Comparison of ENCODE assay signal across 24 cellular contexts in genomic region chr21:39972976-39973375, GRCh38.
"Had no signal": no experiment of that assay in that cellular context is flagged by ENCODE, and none has a peak within 500 bp of the region (broad histone marks: within the 10 kb centered on the region; RNA-seq: fewer than 3 reads in every experiment).

No MANE protein-coding gene starts in this region.

- H3K4me3 ChIP-seq: esophagus squamous epithelium, gastroesophageal sphincter had no signal

- H3K36me3 ChIP-seq: esophagus squamous epithelium, gastroesophageal sphincter had no signal

- ATAC-seq: activated CD4-positive, alpha-beta T cell treated with anti-CD3 and anti-CD28 coated beads for 36 hours; activated CD8-positive, alpha-beta T cell treated with anti-CD3 and anti-CD28 coated beads, Interleukin-2, amount 10 ng/mL, durations not matched to agents 7 days and 5 days; activated naive CD4-positive, alpha-beta T cell treated with anti-CD3 and anti-CD28 coated beads, Interleukin-2, amount 50 U/mL, for 72 hours; activated T-cell treated with anti-CD3 and anti-CD28 coated beads, Interleukin-2, amount 50 U/mL, for 72 hours; effector memory CD8-positive, alpha-beta T cell; gastroesophageal sphincter had no signal

- H3K27me3 ChIP-seq: gastroesophageal sphincter had no signal

- DNase-seq: activated CD4-positive, alpha-beta memory T cell treated with anti-CD3 and anti-CD28 coated beads for 36 hours; activated CD4-positive, alpha-beta T cell treated with anti-CD3 and anti-CD28 coated beads for 36 hours; activated CD4-positive, alpha-beta T cell treated with anti-CD3 and anti-CD28 coated beads, Interleukin-2, amount 10 ng/mL, durations not matched to agents 24 days and 14 days; activated CD4-positive, CD25-positive, alpha-beta regulatory T cell; activated CD4-positive, CD25-positive, alpha-beta regulatory T cell treated with anti-CD3 and anti-CD28 coated beads, Interleukin-2, amount 50 U/mL, for 72 hours; activated CD8-positive, alpha-beta memory T cell treated with anti-CD3 and anti-CD28 coated beads, Interleukin-2, amount 50 U/mL, for 48 hours; activated CD8-positive, alpha-beta T cell treated with anti-CD3 and anti-CD28 coated beads, Interleukin-2, amount 10 ng/mL, durations not matched to agents 7 days and 5 days; activated gamma-delta T cell; activated naive CD4-positive, alpha-beta T cell; activated naive CD4-positive, alpha-beta T cell treated with anti-CD3 and anti-CD28 coated beads, Interleukin-2, amount 10 ng/mL, durations not matched to agents 7 days and 5 days; activated naive CD8-positive, alpha-beta T cell treated with anti-CD3 and anti-CD28 coated beads, Interleukin-2, amount 10 ng/mL, durations not matched to agents 7 days and 5 days; activated T-cell treated with anti-CD3 and anti-CD28 coated beads for 4 hours; activated T-cell treated with anti-CD3 and anti-CD28 coated beads, Interleukin-2, amount 50 U/mL, for 24 hours; activated T-cell treated with anti-CD3 and anti-CD28 coated beads, Interleukin-2, amount 50 U/mL, for 72 hours; caudate nucleus; cortex of kidney; dermis blood vessel endothelial cell; effector CD4-positive, alpha-beta T cell; effector memory CD8-positive, alpha-beta T cell; esophagus squamous epithelium; foreskin melanocyte; T-helper 2 cell had no signal

- H3K9me3 ChIP-seq: gastroesophageal sphincter had no signal

- H3K27me3 Mint-ChIP-seq: activated CD4-positive, alpha-beta T cell treated with anti-CD3 and anti-CD28 coated beads, Interleukin-2, amount 10 ng/mL, durations not matched to agents 24 days and 14 days; activated naive CD4-positive, alpha-beta T cell treated with anti-CD3 and anti-CD28 coated beads, Interleukin-2, amount 10 ng/mL, durations not matched to agents 7 days and 5 days; activated naive CD8-positive, alpha-beta T cell treated with anti-CD3 and anti-CD28 coated beads, Interleukin-2, amount 10 ng/mL, durations not matched to agents 7 days and 5 days had no signal

- H3K27ac Mint-ChIP-seq: activated CD4-positive, alpha-beta memory T cell treated with anti-CD3 and anti-CD28 coated beads for 36 hours; activated CD4-positive, alpha-beta T cell treated with anti-CD3 and anti-CD28 coated beads for 36 hours; activated CD4-positive, alpha-beta T cell treated with anti-CD3 and anti-CD28 coated beads, Interleukin-2, amount 10 ng/mL, durations not matched to agents 24 days and 14 days; activated CD8-positive, alpha-beta T cell treated with anti-CD3 and anti-CD28 coated beads, Interleukin-2, amount 10 ng/mL, durations not matched to agents 7 days and 5 days; activated naive CD4-positive, alpha-beta T cell treated with anti-CD3 and anti-CD28 coated beads, Interleukin-2, amount 10 ng/mL, durations not matched to agents 7 days and 5 days; activated naive CD4-positive, alpha-beta T cell treated with anti-CD3 and anti-CD28 coated beads, Interleukin-2, amount 50 U/mL, for 72 hours; activated naive CD8-positive, alpha-beta T cell treated with anti-CD3 and anti-CD28 coated beads, Interleukin-2, amount 10 ng/mL, durations not matched to agents 7 days and 5 days; activated T-cell treated with anti-CD3 and anti-CD28 coated beads, Interleukin-2, amount 50 U/mL, for 24 hours; activated T-cell treated with anti-CD3 and anti-CD28 coated beads, Interleukin-2, amount 50 U/mL, for 72 hours; effector memory CD8-positive, alpha-beta T cell had no signal

- H3K4me1 ChIP-seq: esophagus squamous epithelium had no signal

- H3K4me3 Mint-ChIP-seq: activated CD4-positive, alpha-beta memory T cell treated with anti-CD3 and anti-CD28 coated beads for 36 hours; activated CD4-positive, alpha-beta T cell treated with anti-CD3 and anti-CD28 coated beads for 36 hours; activated CD4-positive, alpha-beta T cell treated with anti-CD3 and anti-CD28 coated beads, Interleukin-2, amount 10 ng/mL, durations not matched to agents 24 days and 14 days; activated CD8-positive, alpha-beta T cell treated with anti-CD3 and anti-CD28 coated beads, Interleukin-2, amount 10 ng/mL, durations not matched to agents 7 days and 5 days; activated naive CD4-positive, alpha-beta T cell treated with anti-CD3 and anti-CD28 coated beads, Interleukin-2, amount 10 ng/mL, durations not matched to agents 7 days and 5 days; activated naive CD8-positive, alpha-beta T cell treated with anti-CD3 and anti-CD28 coated beads, Interleukin-2, amount 10 ng/mL, durations not matched to agents 7 days and 5 days; activated T-cell treated with anti-CD3 and anti-CD28 coated beads, Interleukin-2, amount 50 U/mL, for 24 hours; activated T-cell treated with anti-CD3 and anti-CD28 coated beads, Interleukin-2, amount 50 U/mL, for 72 hours; effector memory CD8-positive, alpha-beta T cell had no signal

- H3K36me3 Mint-ChIP-seq: activated CD4-positive, alpha-beta memory T cell treated with anti-CD3 and anti-CD28 coated beads for 36 hours; activated naive CD4-positive, alpha-beta T cell treated with anti-CD3 and anti-CD28 coated beads, Interleukin-2, amount 10 ng/mL, durations not matched to agents 7 days and 5 days; activated naive CD4-positive, alpha-beta T cell treated with anti-CD3 and anti-CD28 coated beads, Interleukin-2, amount 50 U/mL, for 72 hours; activated naive CD8-positive, alpha-beta T cell treated with anti-CD3 and anti-CD28 coated beads, Interleukin-2, amount 10 ng/mL, durations not matched to agents 7 days and 5 days had no signal

- H3K4me1 Mint-ChIP-seq: activated CD4-positive, alpha-beta T cell treated with anti-CD3 and anti-CD28 coated beads for 36 hours; activated CD4-positive, alpha-beta T cell treated with anti-CD3 and anti-CD28 coated beads, Interleukin-2, amount 10 ng/mL, durations not matched to agents 24 days and 14 days; activated naive CD4-positive, alpha-beta T cell treated with anti-CD3 and anti-CD28 coated beads, Interleukin-2, amount 10 ng/mL, durations not matched to agents 7 days and 5 days; activated naive CD8-positive, alpha-beta T cell treated with anti-CD3 and anti-CD28 coated beads, Interleukin-2, amount 10 ng/mL, durations not matched to agents 7 days and 5 days had no signal
